Comparison of ENCODE assay signal across 12 cellular contexts in genomic region chr17:50871898-50872297, GRCh38. TPM values are rescaled to one million over a fixed set of nuclear protein-coding genes. Genes with fewer than 3 reads are reported as not detected.
DNase-seq lines count a peak whose midpoint lies in the region; ATAC-seq lines count a peak whose summit lies in the region.
"Had no signal": no experiment of that assay in that cellular context is flagged by ENCODE, and none has a peak within 500 bp of the region (broad histone marks: within the 10 kb centered on the region; RNA-seq: fewer than 3 reads in every experiment).

No MANE protein-coding gene starts in this region.

- peak overlapping the region; percentile 46 for H3K27ac ChIP-seq in stomach smooth muscle (ENCODE audit: low read length)
- H3K27ac ChIP-seq: GM23248, neural progenitor cell had no signal

- peaks cover 53% of the 10 kb centered on the region for H3K4me1 Mint-ChIP-seq in activated naive CD4-positive, alpha-beta T cell treated with anti-CD3 and anti-CD28 coated beads, Interleukin-2, amount 50 U/mL, for 24 hours
- H3K4me1 Mint-ChIP-seq in T-helper 17 cell = peaks cover 30% of the 10 kb centered on the region

- no peaks in the 10 kb centered on the region for H3K27me3 ChIP-seq in stomach smooth muscle (ENCODE audit: control insufficient read depth in 1 of 2, insufficient read depth in 2 of 2, low read length in 2 of 2)
- H3K27me3 ChIP-seq: neural progenitor cell had no signal

- peaks cover 30% of the 10 kb centered on the region for H3K4me1 ChIP-seq in stomach smooth muscle (ENCODE audit: control insufficient read depth, insufficient read depth, low read length)

- H3K4me3 ChIP-seq in stomach smooth muscle (ENCODE audit: low read length in 2 of 2) = no peak overlapping the region
- H3K4me3 ChIP-seq: GM23248, neural progenitor cell had no signal

- no peaks in the 10 kb centered on the region for H3K9me3 Mint-ChIP-seq in activated naive CD4-positive, alpha-beta T cell treated with anti-CD3 and anti-CD28 coated beads, Interleukin-2, amount 50 U/mL, for 24 hours
- H3K9me3 Mint-ChIP-seq: neural progenitor cell had no signal

- H3K27ac Mint-ChIP-seq in activated naive CD4-positive, alpha-beta T cell treated with anti-CD3 and anti-CD28 coated beads, Interleukin-2, amount 50 U/mL, for 24 hours = peak overlapping the region; percentile 76
- peak overlapping the region; percentile 82 for H3K27ac Mint-ChIP-seq in T-helper 17 cell
- H3K27ac Mint-ChIP-seq: neural progenitor cell had no signal

- no peak overlapping the region for H3K9ac ChIP-seq in stomach smooth muscle (ENCODE audit: low read length in 2 of 2)
- H3K9ac ChIP-seq: GM23248, neural progenitor cell had no signal

- peak overlapping the region; percentile 71 for H3K4me3 Mint-ChIP-seq in activated naive CD4-positive, alpha-beta T cell treated with anti-CD3 and anti-CD28 coated beads, Interleukin-2, amount 50 U/mL, for 24 hours
- peak overlapping the region; percentile 85 for H3K4me3 Mint-ChIP-seq in T-helper 17 cell
- H3K4me3 Mint-ChIP-seq: neural progenitor cell had no signal

- no peaks in the 10 kb centered on the region for H3K9me3 ChIP-seq in T-helper 17 cell (ENCODE audit: control insufficient read depth, low read length, poor library complexity, severe bottlenecking)
- no peaks in the 10 kb centered on the region for H3K9me3 ChIP-seq in stomach smooth muscle (ENCODE audit: control insufficient read depth in 2 of 2, low read length in 2 of 2)

- no peak for DNase-seq in activated naive CD4-positive, alpha-beta T cell treated with Interleukin-2 at 50 U/mL for 16 hours
- DNase-seq in T-helper 17 cell (no peak), ecto neural progenitor cell (ENCODE audit: low spot score) (peak; percentile 15), NCI-H1092 treated with DMSO at 0.1 percent for 48 hours (lab: John Stamatoyannopoulos, UW) (no peak), NCI-H128 (lab: John Stamatoyannopoulos, UW; ENCODE audit: unreplicated experiment) (no peak)
- DNase-seq: DMS 273 treated with DMSO at 0.1 percent for 48 hours, GM23248 had no signal

- no peaks in the 10 kb centered on the region for H3K36me3 Mint-ChIP-seq in activated naive CD4-positive, alpha-beta T cell treated with anti-CD3 and anti-CD28 coated beads, Interleukin-2, amount 50 U/mL, for 24 hours
- no peaks in the 10 kb centered on the region for H3K36me3 Mint-ChIP-seq in T-helper 17 cell (ENCODE audit: low read depth)
- H3K36me3 Mint-ChIP-seq: neural progenitor cell had no signal

- no peaks in the 10 kb centered on the region for H3K36me3 ChIP-seq in stomach smooth muscle (ENCODE audit: control insufficient read depth in 2 of 2, insufficient read depth in 2 of 2, low read length in 2 of 2)
- H3K36me3 ChIP-seq: neural progenitor cell had no signal

- no peaks in the 10 kb centered on the region for H3K27me3 Mint-ChIP-seq in activated naive CD4-positive, alpha-beta T cell treated with anti-CD3 and anti-CD28 coated beads, Interleukin-2, amount 50 U/mL, for 24 hours
- H3K27me3 Mint-ChIP-seq in T-helper 17 cell = no peaks in the 10 kb centered on the region

- ATAC-seq in T-helper 17 cell (no peak), GM21723 (IDR thresholded peaks at IDR 0.05; ENCODE audit: unreplicated experiment) (no peak)

RNA-seq across cellular contexts. Expression of gene TOB1, which starts 5.7 kb away (rescaled TPM):
- total RNA-seq in T-helper 17 cell = 100 to 1,000 TPM; 226 to 358 TPM

RNA-seq across cellular contexts. Expression of gene WFIKKN2, which starts 36.5 kb away (rescaled TPM):
- total RNA-seq in T-helper 17 cell = not detected
- total RNA-seq: GM23248, lung microvascular endothelial cell had no signal
